ENCODE assay signal across 8 cellular contexts in genomic region chr4:141711211-141711610, GRCh38.
DNase-seq lines count a peak whose midpoint lies in the region; ATAC-seq and TF ChIP-seq lines count a peak whose summit lies in the region.

No MANE protein-coding gene starts in this region.

- no peak for TF ChIP-seq POLR2A in lower leg skin (IDR thresholded peaks at IDR 0.05)

- H3K27me3 ChIP-seq in adipocyte (replicated peaks; ENCODE audit: control insufficient read depth, insufficient read depth, low read length) (no peaks in the 10 kb centered on the region), lung (ENCODE audit: control insufficient read depth, insufficient read depth) (no peaks in the 10 kb centered on the region)

- H3K9ac ChIP-seq in adipocyte (ENCODE audit: low read length) = no peak overlapping the region

- peak; percentile 47 for DNase-seq in D341Med (ENCODE audit: low spot score)
- DNase-seq in adipocyte (ENCODE audit: low read depth) = peak; percentile 69
- DNase-seq in lung (ENCODE audit: low spot score) = no peak
- DNase-seq in lower leg skin (ENCODE audit: low spot score in 2 of 2) = no peak
- no peak for DNase-seq in activated CD4-positive, alpha-beta T cell treated with anti-CD3 and anti-CD28 coated beads for 4 hours
- no peak for DNase-seq in iPS-NIHi11 (ENCODE audit: low spot score)

- H3K4me3 ChIP-seq in adipocyte (ENCODE audit: low read length) = no peak overlapping the region
- H3K4me3 ChIP-seq in lung = no peak overlapping the region
- H3K4me3 ChIP-seq in lower leg skin (ENCODE audit: low read depth, poor library complexity, severe bottlenecking) = no peak overlapping the region

- intact Hi-C loops in lower leg skin (cut with DNase I; ENCODE audit: low total_unique reads) = no loop called here

- H3K4me1 ChIP-seq in adipocyte (ENCODE audit: control insufficient read depth, insufficient read depth, low read length) (peaks cover 8% of the 10 kb centered on the region), lung (ENCODE audit: control insufficient read depth in 2 of 2, insufficient read depth in 2 of 2, low read length in 2 of 2) (no peaks in the 10 kb centered on the region)

- H3K9me3 ChIP-seq in adipocyte (ENCODE audit: control insufficient read depth, low read length) (peaks cover 7% of the 10 kb centered on the region), lung (ENCODE audit: control insufficient read depth in 2 of 2, insufficient read depth in 1 of 2, low read length in 1 of 2) (peaks cover 0 to 6% of the 10 kb centered on the region in 2 donors)

- TF ChIP-seq CTCF in lung (IDR thresholded peaks at IDR 0.05; ENCODE audit: control extremely low read depth, extremely low read depth) (peak; percentile 8), lower leg skin (IDR thresholded peaks at IDR 0.05) (no peak)

- 74 to 78% methylated on average over 1 of the region's 1 CpG for WGBS in lung, 2 donors
- 36 to 47% methylated on average over 1 of the region's 1 CpG for WGBS in lower leg skin, 2 donors

- H3K27ac ChIP-seq in lung (ENCODE audit: low read depth in 1 of 2, low read length in 1 of 2) = no peak overlapping the region

- no peaks in the 10 kb centered on the region for H3K36me3 ChIP-seq in adipocyte (ENCODE audit: control insufficient read depth, insufficient read depth, low read length, severe bottlenecking)
- H3K36me3 ChIP-seq in lung (ENCODE audit: control insufficient read depth in 2 of 2, insufficient read depth in 2 of 2, low read length in 2 of 2) = no peaks in the 10 kb centered on the region

- ATAC-seq in HG02642 (IDR thresholded peaks at IDR 0.05; ENCODE audit: poor library complexity, unreplicated experiment) (peak; percentile 52), lung (ENCODE audit: insufficient read depth, low FRiP score) (no peak), HG03108 (IDR thresholded peaks at IDR 0.05; ENCODE audit: unreplicated experiment) (no peak)

Comparison
In these comparisons a context has a peak if more than half of its experiments do, and no peak if none do; other contexts are left out.
1. DNase-seq: peak in D341Med (single experiment) and adipocyte (single experiment); none in lung (single experiment), lower leg skin (0 of 2), activated CD4-positive, alpha-beta T cell treated with anti-CD3 and anti-CD28 coated beads for 4 hours (0 of 2) and iPS-NIHi11 (single experiment).